In genomic region chrX:150926304-150926703, GRCh38 we compare ENCODE assay signal across 14 cellular contexts.
"Had no signal": no experiment of that assay in that cellular context is flagged by ENCODE, and none has a peak within 500 bp of the region (broad histone marks: within the 10 kb centered on the region; RNA-seq: fewer than 3 reads in every experiment).

No MANE protein-coding gene starts in this region.

- H3K4me1 ChIP-seq: gastroesophageal sphincter, lower lobe of right lung, neural progenitor cell had no signal

- DNase-seq: activated naive CD4-positive, alpha-beta T cell treated with Interleukin-2 at 50 U/mL for 16 hours; activated naive CD8-positive, alpha-beta T cell treated with anti-CD3 and anti-CD28 coated beads, Interleukin-2, amount 50 U/mL, for 24 hours; aorta; cerebellar nuclear complex; effector memory CD4-positive, alpha-beta T cell; left cardiac atrium; lower lobe of right lung; midbrain; naive B cell; ovary had no signal

- H3K27me3 ChIP-seq: gastroesophageal sphincter, neural progenitor cell, ovary had no signal

- H3K4me2 ChIP-seq: neural progenitor cell had no signal

- ATAC-seq: activated naive CD8-positive, alpha-beta T cell treated with anti-CD3 and anti-CD28 coated beads, Interleukin-2, amount 50 U/mL, for 24 hours; gastroesophageal sphincter; left cardiac atrium; lower lobe of right lung; stimulated activated effector memory CD8-positive, alpha-beta T cell treated with anti-CD3 and anti-CD28 coated beads, Interleukin-12 subunit alpha, Interleukin-12 subunit beta, amount 100 ng/mL, for 72 hours had no signal

- H2AFZ ChIP-seq: neural progenitor cell had no signal

- H3K4me3 ChIP-seq: gastroesophageal sphincter, lower lobe of right lung, neural progenitor cell, ovary, thoracic aorta had no signal

- H3K9ac ChIP-seq: neural progenitor cell had no signal

- H3K36me3 ChIP-seq: gastroesophageal sphincter, lower lobe of right lung, neural progenitor cell, ovary, thoracic aorta had no signal

- H3K27ac ChIP-seq: gastroesophageal sphincter, lower lobe of right lung, neural progenitor cell, ovary, thoracic aorta had no signal

- H3K9me3 ChIP-seq: gastroesophageal sphincter, lower lobe of right lung, thoracic aorta had no signal
